1 cellular context compared by ENCODE assay signal in genomic region chr10:69573056-69573806, GRCh38.
A peak's percentile ranks its signal among the peaks of the same experiment; 100 is the strongest.
TF ChIP-seq lines count a peak whose summit lies in the region.

Gene NEUROG3, minus strand, starts transcription at chr10:69573422. Its CDS starts 379 bp downstream, at chr10:69573043.

TF ChIP-seq in GM12878, 131 proteins besides CTCF, POLR2A, EP300 and RAD21 (continued from another document):
- TF ChIP-seq ZNF687 (IDR thresholded peaks at IDR 0.05) (peak; percentile 68; the same call in 1 of the 2 replicates), SUZ12 (IDR thresholded peaks at IDR 0.05; ENCODE audit: unreplicated experiment) (peak; percentile 1), KDM1A (IDR thresholded peaks at IDR 0.05; ENCODE audit: borderline replicate concordance) (no peak), ELK1 (IDR thresholded peaks at IDR 0.05; ENCODE audit: low read depth, low read length) (no peak), BHLHE40 (IDR thresholded peaks at IDR 0.05; ENCODE audit: borderline replicate concordance in 1 of 2, low read depth in 2 of 2, low read length in 1 of 2) (peak; percentile 62 to 91), NR2F1 (conservative IDR thresholded peaks at IDR 0.05) (peak; percentile 58), ZBTB40 (IDR thresholded peaks at IDR 0.05; ENCODE audit: borderline replicate concordance) (no peak), ZNF207 (IDR thresholded peaks at IDR 0.05; ENCODE audit: borderline replicate concordance) (no peak)
TF ChIP-seq in GM12878: peak in this region for 8.
